ENCODE assay signal across 22 cellular contexts in genomic region chrX:3393581-3394111, GRCh38. TPM values are rescaled to one million over a fixed set of nuclear protein-coding genes. Genes with fewer than 3 reads are reported as not detected.
A peak's percentile ranks its signal among the peaks of the same experiment; 100 is the strongest.
DNase-seq lines count a peak whose midpoint lies in the region; ATAC-seq, FAIRE-seq and TF ChIP-seq lines count a peak whose summit lies in the region.
"Had no signal": no experiment of that assay in that cellular context is flagged by ENCODE, and none has a peak within 500 bp of the region (broad histone marks: within the 10 kb centered on the region; RNA-seq: fewer than 3 reads in every experiment).

No MANE protein-coding gene starts in this region.

- no peaks in the 10 kb centered on the region for H3K27me3 Mint-ChIP-seq in astrocyte (ENCODE audit: low read depth, unreplicated experiment)

- no peaks in the 10 kb centered on the region for H3K79me2 ChIP-seq in astrocyte (ENCODE audit: insufficient read depth, low read length)
- H3K79me2 ChIP-seq: parathyroid adenoma had no signal

- DNase-seq in DMS 273 (lab: John Stamatoyannopoulos, UW; ENCODE audit: unreplicated experiment) (peak; percentile 41), DMS 273 treated with DMSO at 0.1 percent for 48 hours (lab: John Stamatoyannopoulos, UW) (no peak), astrocyte (ENCODE audit: low read depth) (peak; percentile 95), kidney glomerular epithelial cell (lab: John Stamatoyannopoulos, UW) (peak; percentile 62), NCI-H526 (lab: John Stamatoyannopoulos, UW) (no peak), RPMI8226 (no peak), upper lobe of left lung (no peak)
- DNase-seq: activated CD4-positive, alpha-beta T cell treated with anti-CD3 and anti-CD28 coated beads for 4 hours; activated CD8-positive, alpha-beta memory T cell treated with anti-CD3 and anti-CD28 coated beads, Interleukin-2, amount 50 U/mL, for 48 hours; activated gamma-delta T cell treated with Interleukin-2 at 50 U/mL for 16 hours; foreskin melanocyte; left ventricle myocardium superior; NCI-H2107; NCI-H774; PC-9; testis had no signal

- peak; percentile 93 for FAIRE-seq in astrocyte (lab: Jason Lieb, UNC)
- FAIRE-seq: HepG2 had no signal

- peaks cover 4% of the 10 kb centered on the region for H3K4me1 ChIP-seq in astrocyte (ENCODE audit: insufficient read depth, low read length)
- no peaks in the 10 kb centered on the region for H3K4me1 ChIP-seq in upper lobe of left lung
- H3K4me1 ChIP-seq: parathyroid adenoma, testis had no signal

- no peaks in the 10 kb centered on the region for H4K20me1 ChIP-seq in astrocyte (ENCODE audit: insufficient read depth, low read length)

- no peak overlapping the region for H2AFZ ChIP-seq in astrocyte (ENCODE audit: low read depth, low read length)
- H2AFZ ChIP-seq: parathyroid adenoma, PC-9 had no signal

- peak overlapping the region; percentile 19 for H3K27ac ChIP-seq in astrocyte (ENCODE audit: low read depth, low read length)
- H3K27ac ChIP-seq in upper lobe of left lung: no peak overlapping the region
- H3K27ac ChIP-seq: 22Rv1, parathyroid adenoma, PC-9, testis had no signal

- WGBS in upper lobe of left lung, 2 donors: 62 to 70% methylated on average over 7 of the region's 7 CpGs

- peak overlapping the region; percentile 33 for H3K4me2 ChIP-seq in astrocyte (ENCODE audit: low read length)
- H3K4me2 ChIP-seq: PC-9 had no signal

- H3K4me1 Mint-ChIP-seq in astrocyte (ENCODE audit: low read depth, unreplicated experiment): no peaks in the 10 kb centered on the region
- H3K4me1 Mint-ChIP-seq: CD14-positive monocyte had no signal

- no peaks in the 10 kb centered on the region for H3K36me3 ChIP-seq in astrocyte (ENCODE audit: insufficient read depth, low read length)
- H3K36me3 ChIP-seq in upper lobe of left lung: no peaks in the 10 kb centered on the region

- H3K36me3 Mint-ChIP-seq in astrocyte (ENCODE audit: low read depth, unreplicated experiment): no peaks in the 10 kb centered on the region
- H3K36me3 Mint-ChIP-seq: CD14-positive monocyte had no signal

- H3K27me3 ChIP-seq in astrocyte (ENCODE audit: insufficient read depth, low read length) (no peaks in the 10 kb centered on the region), upper lobe of left lung (no peaks in the 10 kb centered on the region)
- H3K27me3 ChIP-seq: testis had no signal

- H3K4me3 ChIP-seq in astrocyte (ENCODE audit: insufficient read depth, low read depth, low read length) (no peak overlapping the region), upper lobe of left lung (no peak overlapping the region)
- H3K4me3 ChIP-seq: PC-9, testis had no signal

- no peak for TF ChIP-seq CTCF in astrocyte (IDR thresholded peaks at IDR 0.05; ENCODE audit: insufficient read depth, low read depth, low read length)
- TF ChIP-seq CTCF in upper lobe of left lung (IDR thresholded peaks at IDR 0.05): no peak

- TF ChIP-seq EP300 in upper lobe of left lung (IDR thresholded peaks at IDR 0.05): no peak

- no peak for ATAC-seq in GM18861 (IDR thresholded peaks at IDR 0.05; ENCODE audit: unreplicated experiment)
- ATAC-seq in upper lobe of left lung (ENCODE audit: low FRiP score in 2 of 2): no peak
- ATAC-seq: HepG2, left ventricle myocardium superior, SK-N-SH treated with all-trans-retinoic acid at 6 μM for 48 hours had no signal

- no peak overlapping the region for H3K9ac ChIP-seq in astrocyte (ENCODE audit: low read length)
- H3K9ac ChIP-seq: parathyroid adenoma had no signal

- no peak for TF ChIP-seq POLR2A in upper lobe of left lung (IDR thresholded peaks at IDR 0.05)

- H3K9me3 ChIP-seq in astrocyte (ENCODE audit: insufficient read depth, low read depth, low read length) (no peaks in the 10 kb centered on the region), upper lobe of left lung (no peaks in the 10 kb centered on the region)
- H3K9me3 ChIP-seq: testis had no signal

- no peak overlapping the region for H3K4me3 Mint-ChIP-seq in astrocyte (ENCODE audit: unreplicated experiment)
- H3K4me3 Mint-ChIP-seq: CD14-positive monocyte had no signal

- no peaks in the 10 kb centered on the region for H3K9me3 Mint-ChIP-seq in astrocyte (ENCODE audit: unreplicated experiment)

- no peak overlapping the region for H3K27ac Mint-ChIP-seq in astrocyte (ENCODE audit: unreplicated experiment)
- H3K27ac Mint-ChIP-seq: CD14-positive monocyte had no signal

RNA-seq across cellular contexts. Expression of gene MXRA5, which starts 47.2 kb away (rescaled TPM):
- 23.3 and 60.6 TPM in 2 replicates for total RNA-seq in astrocyte
- 10 to 100 TPM in 1 of 6 donors, 1 to 10 TPM in 5; 1.0 to 10.2 (median 2.0) TPM for total RNA-seq in upper lobe of left lung
- total RNA-seq: HepG2, PC-9 had no signal

Comparison
In these comparisons a context has a peak if more than half of its experiments do, and no peak if none do; other contexts are left out.
1. DNase-seq: peak in DMS 273 (single experiment), astrocyte (single experiment) and kidney glomerular epithelial cell (single experiment); none in DMS 273 treated with DMSO at 0.1 percent for 48 hours (single experiment), NCI-H526 (0 of 2), RPMI8226 (single experiment) and upper lobe of left lung (0 of 2).